Comparison of ENCODE assay signal across 21 cellular contexts in genomic region chr6:22334778-22335177, GRCh38. TPM values are rescaled to one million over a fixed set of nuclear protein-coding genes. Genes with fewer than 3 reads are reported as not detected.
"Had no signal": no experiment of that assay in that cellular context is flagged by ENCODE, and none has a peak within 500 bp of the region (broad histone marks: within the 10 kb centered on the region; RNA-seq: fewer than 3 reads in every experiment).

No MANE protein-coding gene starts in this region.

- H3K27ac ChIP-seq: coronary artery, esophagus squamous epithelium, right lobe of liver, suprapubic skin had no signal

- H3K9me3 ChIP-seq: esophagus squamous epithelium, right lobe of liver, suprapubic skin had no signal

- ATAC-seq: activated CD4-positive, CD25-positive, alpha-beta regulatory T cell treated with anti-CD3 and anti-CD28 coated beads, Interleukin-2, amount 50 U/mL, for 24 hours; right lobe of liver had no signal

- DNase-seq: activated CD4-positive, alpha-beta T cell treated with anti-CD3 and anti-CD28 coated beads, Interleukin-2, amount 50 U/mL, for 1 hour; activated naive CD4-positive, alpha-beta T cell; activated naive CD8-positive, alpha-beta T cell treated with anti-CD3 and anti-CD28 coated beads, Interleukin-2, amount 10 ng/mL, durations not matched to agents 7 days and 5 days; activated T-cell treated with anti-CD3 and anti-CD28 coated beads for 4 hours; central memory CD4-positive, alpha-beta T cell; esophagus squamous epithelium; foreskin melanocyte; head of caudate nucleus; immature natural killer cell; right lobe of liver; T1000; trophoblast cell had no signal

- H3K4me1 ChIP-seq: right lobe of liver, suprapubic skin had no signal

- H3K36me3 ChIP-seq: esophagus squamous epithelium, right lobe of liver, suprapubic skin had no signal

- H3K27me3 ChIP-seq: esophagus squamous epithelium, right lobe of liver, suprapubic skin had no signal

- H3K4me3 ChIP-seq: coronary artery, esophagus squamous epithelium, right lobe of liver, suprapubic skin had no signal

RNA-seq across cellular contexts. Expression of gene PRL, which starts 37.9 kb away (rescaled TPM):
- total RNA-seq: activated naive CD8-positive, alpha-beta T cell treated with anti-CD3 and anti-CD28 coated beads, Interleukin-2, amount 10 ng/mL, durations not matched to agents 7 days and 5 days; esophagus squamous epithelium; lower leg skin; mesothelial cell of epicardium; myocyte; omental fat pad; pulmonary artery endothelial cell; right lobe of liver; suprapubic skin had no signal
- polyA plus RNA-seq: immature natural killer cell, neural cell had no signal
